Comparison of ENCODE assay signal across 30 cellular contexts in genomic region chr3:86410587-86410986, GRCh38.
"Had no signal": no experiment of that assay in that cellular context is flagged by ENCODE, and none has a peak within 500 bp of the region (broad histone marks: within the 10 kb centered on the region; RNA-seq: fewer than 3 reads in every experiment).

No MANE protein-coding gene starts in this region.

- H3K9me3 Mint-ChIP-seq: activated naive CD8-positive, alpha-beta T cell treated with anti-CD3 and anti-CD28 coated beads, Interleukin-2, amount 10 ng/mL, durations not matched to agents 7 days and 5 days; brain had no signal

- H3K4me1 ChIP-seq: ascending aorta, colonic mucosa, left lung, prostate gland, testis, transverse colon had no signal

- ATAC-seq: left lung; natural killer cell treated with Interleukin-12 subunit alpha and Interleukin-12 subunit beta and Interleukin-15 and Interleukin-18, amount 100 ng/mL, for 72 hours; sciatic nerve; stimulated activated naive CD8-positive, alpha-beta T cell treated with anti-CD3 and anti-CD28 coated beads, Interleukin-15, Interleukin-2, amounts not matched to agents 100 U/mL and 50 U/mL, for 24 hours had no signal

- H3K9me3 ChIP-seq: ascending aorta, colonic mucosa, neutrophil, ovary, prostate gland, testis, transverse colon had no signal

- H3K36me3 ChIP-seq: ascending aorta, cardiac muscle cell, colonic mucosa, left lung, neutrophil, ovary, prostate gland, transverse colon had no signal

- H3K36me3 Mint-ChIP-seq: activated naive CD4-positive, alpha-beta T cell treated with anti-CD3 and anti-CD28 coated beads, Interleukin-2, amount 10 ng/mL, durations not matched to agents 7 days and 5 days; activated naive CD8-positive, alpha-beta T cell treated with anti-CD3 and anti-CD28 coated beads, Interleukin-2, amount 10 ng/mL, durations not matched to agents 7 days and 5 days; brain; natural killer cell treated with Interleukin-12 subunit alpha and Interleukin-12 subunit beta and Interleukin-15 and Interleukin-18, amount 100 ng/mL, for 72 hours had no signal

- DNase-seq: activated CD4-positive, alpha-beta T cell treated with anti-CD3 and anti-CD28 coated beads for 48 hours; activated CD4-positive, alpha-beta T cell treated with anti-CD3 and anti-CD28 coated beads, Interleukin-2, amount 50 U/mL, for 48 hours; activated CD8-positive, alpha-beta memory T cell treated with anti-CD3 and anti-CD28 coated beads, Interleukin-2, amount 50 U/mL, for 48 hours; activated gamma-delta T cell; activated naive CD4-positive, alpha-beta T cell treated with anti-CD3 and anti-CD28 coated beads, Interleukin-2, amount 10 ng/mL, durations not matched to agents 7 days and 5 days; activated naive CD8-positive, alpha-beta T cell treated with anti-CD3 and anti-CD28 coated beads, Interleukin-2, amount 10 ng/mL, durations not matched to agents 7 days and 5 days; activated T-cell treated with anti-CD3 and anti-CD28 coated beads, Interleukin-2, amount 50 U/mL, for 24 hours; cerebellar nuclear complex; colonic mucosa; effector memory CD4-positive, alpha-beta T cell; immature natural killer cell; left lung; mesendoderm; ovary; retina; stimulated activated CD4-positive, alpha-beta T cell treated with anti-CD3 and anti-CD28 coated beads, Interleukin-12 subunit alpha, Interleukin-12 subunit beta, amount 100 ng/mL, for 4 hours; stimulated activated CD4-positive, alpha-beta T cell treated with anti-CD3 and anti-CD28 coated beads, Interleukin-4, amount 100 ng/mL, for 1 hour; stimulated activated naive CD8-positive, alpha-beta T cell treated with anti-CD3 and anti-CD28 coated beads, Interleukin-15, Interleukin-2, amounts not matched to agents 100 U/mL and 50 U/mL, for 24 hours; testis; transverse colon had no signal

- H3K4me1 Mint-ChIP-seq: activated naive CD4-positive, alpha-beta T cell treated with anti-CD3 and anti-CD28 coated beads, Interleukin-2, amount 10 ng/mL, durations not matched to agents 7 days and 5 days; activated naive CD8-positive, alpha-beta T cell treated with anti-CD3 and anti-CD28 coated beads, Interleukin-2, amount 10 ng/mL, durations not matched to agents 7 days and 5 days; brain; immature natural killer cell had no signal

- H3K27ac Mint-ChIP-seq: activated naive CD4-positive, alpha-beta T cell treated with anti-CD3 and anti-CD28 coated beads, Interleukin-2, amount 10 ng/mL, durations not matched to agents 7 days and 5 days; activated naive CD8-positive, alpha-beta T cell treated with anti-CD3 and anti-CD28 coated beads, Interleukin-2, amount 10 ng/mL, durations not matched to agents 7 days and 5 days; activated T-cell treated with anti-CD3 and anti-CD28 coated beads, Interleukin-2, amount 50 U/mL, for 24 hours; brain; immature natural killer cell; natural killer cell treated with Interleukin-12 subunit alpha and Interleukin-12 subunit beta and Interleukin-15 and Interleukin-18, amount 100 ng/mL, for 72 hours had no signal

- H3K27me3 Mint-ChIP-seq: activated naive CD4-positive, alpha-beta T cell treated with anti-CD3 and anti-CD28 coated beads, Interleukin-2, amount 10 ng/mL, durations not matched to agents 7 days and 5 days; activated naive CD8-positive, alpha-beta T cell treated with anti-CD3 and anti-CD28 coated beads, Interleukin-2, amount 10 ng/mL, durations not matched to agents 7 days and 5 days; activated T-cell treated with anti-CD3 and anti-CD28 coated beads, Interleukin-2, amount 50 U/mL, for 24 hours; brain; natural killer cell treated with Interleukin-12 subunit alpha and Interleukin-12 subunit beta and Interleukin-15 and Interleukin-18, amount 100 ng/mL, for 72 hours had no signal

- H3K27ac ChIP-seq: ascending aorta, cardiac muscle cell, colonic mucosa, left lung, neutrophil, ovary, prostate gland, skin epidermis, testis, transverse colon had no signal

- FAIRE-seq: frontal cortex had no signal

- H3K4me3 Mint-ChIP-seq: activated naive CD4-positive, alpha-beta T cell treated with anti-CD3 and anti-CD28 coated beads, Interleukin-2, amount 10 ng/mL, durations not matched to agents 7 days and 5 days; activated naive CD8-positive, alpha-beta T cell treated with anti-CD3 and anti-CD28 coated beads, Interleukin-2, amount 10 ng/mL, durations not matched to agents 7 days and 5 days; activated T-cell treated with anti-CD3 and anti-CD28 coated beads, Interleukin-2, amount 50 U/mL, for 24 hours; brain; immature natural killer cell; natural killer cell treated with Interleukin-12 subunit alpha and Interleukin-12 subunit beta and Interleukin-15 and Interleukin-18, amount 100 ng/mL, for 72 hours had no signal

- H3K4me3 ChIP-seq: ascending aorta, cardiac muscle cell, colonic mucosa, left lung, lung, ovary, prostate gland, skin epidermis, testis, transverse colon had no signal

- H3K27me3 ChIP-seq: ascending aorta, cardiac muscle cell, colonic mucosa, left lung, neutrophil, ovary, testis, transverse colon had no signal
